Comparison of ENCODE assay signal across 9 cellular contexts in the genomic region with DNA sequence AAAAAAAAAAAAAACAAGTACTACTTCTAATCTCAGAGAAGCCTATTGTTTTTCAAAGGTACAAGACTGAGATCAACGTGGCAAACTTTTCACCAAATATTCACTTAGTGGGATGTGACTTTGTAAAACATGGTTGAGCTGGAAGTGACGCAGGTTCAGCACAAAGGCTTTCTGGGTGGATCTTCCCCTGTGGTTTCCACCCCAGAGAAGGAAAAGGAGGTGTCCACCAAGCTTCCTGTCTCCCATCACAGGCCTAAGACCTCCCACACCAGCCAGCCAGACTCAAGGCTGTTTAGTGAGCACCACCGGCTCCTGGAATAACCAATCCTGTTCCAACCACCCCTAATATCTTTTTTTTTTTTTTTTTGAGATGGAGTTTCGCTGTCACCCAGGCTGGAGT. TPM values are rescaled to one million over a fixed set of nuclear protein-coding genes. Genes with fewer than 3 reads are reported as not detected.
DNase-seq lines count a peak whose midpoint lies in the region; ATAC-seq lines count a peak whose summit lies in the region.
"Had no signal": no experiment of that assay in that cellular context is flagged by ENCODE, and none has a peak within 500 bp of the region (broad histone marks: within the 10 kb centered on the region; RNA-seq: fewer than 3 reads in every experiment).

No MANE protein-coding gene starts in this region.

- POLR2A ChIA-PET in activated CD4-positive, alpha-beta T cell treated with anti-CD3 and anti-CD28 coated beads, Interleukin-2, amount 10 ng/mL, durations not matched to agents 7 days and 5 days (lab: Charles Lee), result no interaction called here

- CTCF ChIA-PET in activated CD4-positive, alpha-beta T cell treated with anti-CD3 and anti-CD28 coated beads, Interleukin-2, amount 10 ng/mL, durations not matched to agents 7 days and 5 days (lab: Charles Lee), result interaction anchor here (0.6 to 2.0 kb wide), 8 partner anchors 9 to 210 kb away, joined by 3 to 10 read pairs (median 4); a partner anchor contains a TSS

- H3K27ac Mint-ChIP-seq in activated CD4-positive, alpha-beta T cell treated with anti-CD3 and anti-CD28 coated beads, Interleukin-2, amount 10 ng/mL, durations not matched to agents 7 days and 5 days, result peak overlapping the region; percentile 88

- H3K27me3 Mint-ChIP-seq in activated CD4-positive, alpha-beta T cell treated with anti-CD3 and anti-CD28 coated beads, Interleukin-2, amount 10 ng/mL, durations not matched to agents 7 days and 5 days, result no peaks in the 10 kb centered on the region

- intact Hi-C loops in sciatic nerve (cut with DNase I), result no loop called here

- peak; percentile 55 for ATAC-seq in sciatic nerve
- ATAC-seq in GM21723 (IDR thresholded peaks at IDR 0.05; ENCODE audit: unreplicated experiment), result no peak

- H3K36me3 Mint-ChIP-seq in activated CD4-positive, alpha-beta T cell treated with anti-CD3 and anti-CD28 coated beads, Interleukin-2, amount 10 ng/mL, durations not matched to agents 7 days and 5 days (ENCODE audit: low read depth), result peaks cover 10% of the 10 kb centered on the region

- peak overlapping the region; percentile 41 for H3K4me3 Mint-ChIP-seq in activated CD4-positive, alpha-beta T cell treated with anti-CD3 and anti-CD28 coated beads, Interleukin-2, amount 10 ng/mL, durations not matched to agents 7 days and 5 days

- H3K9me3 Mint-ChIP-seq in activated CD4-positive, alpha-beta T cell treated with anti-CD3 and anti-CD28 coated beads, Interleukin-2, amount 10 ng/mL, durations not matched to agents 7 days and 5 days, result no peaks in the 10 kb centered on the region

- H3K4me1 Mint-ChIP-seq in activated CD4-positive, alpha-beta T cell treated with anti-CD3 and anti-CD28 coated beads, Interleukin-2, amount 10 ng/mL, durations not matched to agents 7 days and 5 days, result peaks cover 66% of the 10 kb centered on the region

- DNase-seq in GDM1 (lab: John Stamatoyannopoulos, UW) (peak; percentile 72), sciatic nerve (ENCODE audit: low spot score) (no peak), DMS 273 (lab: John Stamatoyannopoulos, UW; ENCODE audit: unreplicated experiment) (no peak), COR-L47 (lab: John Stamatoyannopoulos, UW) (no peak), COLO829 (ENCODE audit: low spot score) (no peak)
- DNase-seq in activated CD4-positive, alpha-beta T cell treated with anti-CD3 and anti-CD28 coated beads, Interleukin-2, amount 10 ng/mL, durations not matched to agents 7 days and 5 days, result peak; percentile 79
- DNase-seq in effector CD8-positive, alpha-beta T cell (lab: John Stamatoyannopoulos, UW), result peak; percentile 26
- DNase-seq: NCI-H82 had no signal

RNA-seq across cellular contexts. Expression of a gene that starts 5.7 kb away (rescaled TPM):
- total RNA-seq in activated CD4-positive, alpha-beta T cell treated with anti-CD3 and anti-CD28 coated beads, Interleukin-2, amount 10 ng/mL, durations not matched to agents 7 days and 5 days, result 10 to 100 TPM; 33.8 to 34.5 TPM
- 72.7 TPM for total RNA-seq in sciatic nerve

RNA-seq across cellular contexts. Expression of a gene that starts 50.1 kb away (rescaled TPM):
- 10 to 100 TPM; 74.3 to 81.3 TPM for total RNA-seq in activated CD4-positive, alpha-beta T cell treated with anti-CD3 and anti-CD28 coated beads, Interleukin-2, amount 10 ng/mL, durations not matched to agents 7 days and 5 days
- total RNA-seq in sciatic nerve, result 184 TPM

Comparison
In these comparisons a context has a peak if more than half of its experiments do, and no peak if none do; other contexts are left out.
1. DNase-seq: peak in GDM1 (single experiment), activated CD4-positive, alpha-beta T cell treated with anti-CD3 and anti-CD28 coated beads, Interleukin-2, amount 10 ng/mL, durations not matched to agents 7 days and 5 days (single experiment) and effector CD8-positive, alpha-beta T cell (single experiment); none in sciatic nerve (single experiment), DMS 273 (single experiment), COR-L47 (single experiment) and COLO829 (single experiment).